Comparison of ENCODE assay signal across 28 cellular contexts in the genomic region with DNA sequence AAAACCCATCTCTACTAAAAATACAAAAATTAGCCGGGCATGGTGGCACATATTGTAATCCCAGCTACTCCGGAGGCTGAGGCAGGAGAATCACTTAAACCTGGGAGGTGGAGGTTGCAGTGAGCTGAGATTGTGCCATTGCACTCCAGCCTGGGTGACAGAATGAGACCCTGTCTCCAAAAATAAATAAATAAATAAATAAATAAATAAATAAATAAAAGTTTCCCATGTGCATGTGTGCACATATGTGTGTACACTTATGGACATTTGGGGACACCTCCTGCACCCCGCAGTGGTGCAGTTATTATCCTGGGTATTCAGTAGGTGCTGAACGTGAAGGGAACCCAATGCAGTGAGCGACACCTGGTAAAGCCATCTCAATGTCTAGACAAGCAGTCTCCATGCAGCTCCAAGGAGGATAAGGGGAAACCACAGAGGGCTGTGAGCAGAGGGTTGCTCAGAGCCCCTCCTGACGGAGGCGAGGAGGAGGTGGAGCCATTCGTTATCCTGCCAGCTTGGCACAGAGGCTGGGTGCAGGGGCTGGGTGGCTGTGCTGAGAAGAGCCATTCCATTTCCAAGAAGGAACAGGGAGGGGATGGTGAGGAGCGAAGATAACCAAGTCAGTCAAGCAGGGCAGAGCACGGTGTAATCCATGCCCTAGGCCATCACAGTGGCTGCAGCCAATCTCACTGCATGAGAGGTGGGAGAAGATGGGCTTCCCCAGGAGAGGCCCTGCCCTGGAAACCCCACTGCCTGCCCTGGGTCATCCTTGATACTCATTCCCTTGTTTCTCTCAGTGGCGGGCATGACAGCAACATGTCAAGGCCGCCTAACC. TPM values are rescaled to one million over a fixed set of nuclear protein-coding genes. Genes with fewer than 3 reads are reported as not detected.
DNase-seq lines count a peak whose midpoint lies in the region; ATAC-seq, FAIRE-seq and TF ChIP-seq lines count a peak whose summit lies in the region.
"Had no signal": no experiment of that assay in that cellular context is flagged by ENCODE, and none has a peak within 500 bp of the region (broad histone marks: within the 10 kb centered on the region; RNA-seq: fewer than 3 reads in every experiment).

No MANE protein-coding gene starts in this region.

- H3K9me3 Mint-ChIP-seq in activated CD8-positive, alpha-beta T cell treated with anti-CD3 and anti-CD28 coated beads for 36 hours: no peaks in the 10 kb centered on the region
- no peaks in the 10 kb centered on the region for H3K9me3 Mint-ChIP-seq in activated CD8-positive, alpha-beta T cell treated with anti-CD3 and anti-CD28 coated beads, Interleukin-2, amount 10 ng/mL, durations not matched to agents 7 days and 5 days (ENCODE audit: insufficient read depth)
- H3K9me3 Mint-ChIP-seq in WTC11: no peaks in the 10 kb centered on the region
- H3K9me3 Mint-ChIP-seq: natural killer cell had no signal

- no peak overlapping the region for H2BK15ac ChIP-seq in neuronal stem cell (ENCODE audit: low read length)

- no peaks in the 10 kb centered on the region for H3K79me1 ChIP-seq in neuronal stem cell (ENCODE audit: low read depth, low read length)

- H3K27ac Mint-ChIP-seq in activated CD8-positive, alpha-beta T cell treated with anti-CD3 and anti-CD28 coated beads for 36 hours: peak overlapping the region; percentile 61
- no peak overlapping the region for H3K27ac Mint-ChIP-seq in activated CD8-positive, alpha-beta T cell treated with anti-CD3 and anti-CD28 coated beads, Interleukin-2, amount 10 ng/mL, durations not matched to agents 7 days and 5 days
- H3K27ac Mint-ChIP-seq in WTC11: peak overlapping the region; percentile 98
- H3K27ac Mint-ChIP-seq: natural killer cell had no signal

- H2BK12ac ChIP-seq in neuronal stem cell (ENCODE audit: low read length): no peak overlapping the region

- no peak overlapping the region for H2AFZ ChIP-seq in neuronal stem cell (ENCODE audit: low read length)

- CTCF ChIA-PET in activated CD8-positive, alpha-beta T cell treated with anti-CD3 and anti-CD28 coated beads for 36 hours (lab: Charles Lee): no interaction called here
- CTCF ChIA-PET in activated CD8-positive, alpha-beta T cell treated with anti-CD3 and anti-CD28 coated beads, Interleukin-2, amount 10 ng/mL, durations not matched to agents 7 days and 5 days (lab: Charles Lee): interaction anchor here (0.9 kb wide), 1 partner anchor 66 kb away, joined by 3 read pairs; no protein-coding TSS in a partner anchor
- CTCF ChIA-PET in HEK293 (lab: Yijun Ruan, JAX): no interaction called here
- CTCF ChIA-PET in WTC11 (lab: Charles Lee): no interaction called here

- no peak overlapping the region for H3K9ac ChIP-seq in neuronal stem cell (ENCODE audit: low read depth, low read length, poor library complexity)
- H3K9ac ChIP-seq: BLaER1 had no signal

- H2BK5ac ChIP-seq in neuronal stem cell (ENCODE audit: low read length): no peak overlapping the region

- H2BK120ac ChIP-seq in neuronal stem cell (ENCODE audit: low read depth, low read length): no peak overlapping the region

- no peak overlapping the region for H3K27ac ChIP-seq in HEK293 (ENCODE audit: extremely low read depth, low read depth, low read length)
- no peak overlapping the region for H3K27ac ChIP-seq in neuronal stem cell (replicated peaks; ENCODE audit: low read length)
- no peak overlapping the region for H3K27ac ChIP-seq in pancreas
- H3K27ac ChIP-seq: BLaER1, esophagus squamous epithelium, gastroesophageal sphincter, ovary had no signal

- H3K18ac ChIP-seq in neuronal stem cell (ENCODE audit: low read length): no peak overlapping the region

- no CpG with 5 or more reads among the region's 12 CpGs for WGBS in neuronal stem cell (ENCODE audit: extremely low coverage in 2 of 2, insufficient read length in 2 of 2, insufficient replicate concordance in 1 of 2), 2 donors
- 89 to 91% methylated on average over 12 of the region's 12 CpGs for WGBS in pancreas, 2 donors

- H3K4me3 ChIP-seq in HEK293 (ENCODE audit: low read depth, low read length) (no peak overlapping the region), neuronal stem cell (ENCODE audit: low read length in 2 of 2) (peak overlapping the region in 1 of 2 donors; percentile 54), pancreas (no peak overlapping the region)
- H3K4me3 ChIP-seq: BLaER1, esophagus squamous epithelium, gastroesophageal sphincter, HAP-1, ovary, smooth muscle cell had no signal

- H3K4me1 ChIP-seq in HEK293 (ENCODE audit: control insufficient read depth, insufficient read depth, low read length) (no peaks in the 10 kb centered on the region), neuronal stem cell (ENCODE audit: control insufficient read depth in 2 of 2, insufficient read depth in 1 of 2, low read depth in 1 of 2, low read length in 2 of 2) (peaks cover 6% of the 10 kb centered on the region in 2 donors), pancreas (no peaks in the 10 kb centered on the region)
- H3K4me1 ChIP-seq: BLaER1, esophagus squamous epithelium, gastroesophageal sphincter had no signal

- no peak overlapping the region for H3K23ac ChIP-seq in neuronal stem cell (ENCODE audit: low read depth, low read length, poor library complexity)

- intact Hi-C loops in activated CD8-positive, alpha-beta T cell treated with anti-CD3 and anti-CD28 coated beads for 36 hours (cut with micrococcal nuclease): no loop called here
- intact Hi-C loops in pancreas (cut with DNase I): no loop called here

- H3K4me2 ChIP-seq in neuronal stem cell (ENCODE audit: insufficient read depth, low read length, poor library complexity, severe bottlenecking): no peak overlapping the region
- H3K4me2 ChIP-seq: BLaER1, smooth muscle cell had no signal

- H3K4ac ChIP-seq in neuronal stem cell (ENCODE audit: low read length): no peak overlapping the region

- peaks cover 12% of the 10 kb centered on the region for H3K4me1 Mint-ChIP-seq in activated CD8-positive, alpha-beta T cell treated with anti-CD3 and anti-CD28 coated beads for 36 hours (ENCODE audit: low read depth)
- peaks cover 33% of the 10 kb centered on the region for H3K4me1 Mint-ChIP-seq in activated CD8-positive, alpha-beta T cell treated with anti-CD3 and anti-CD28 coated beads, Interleukin-2, amount 10 ng/mL, durations not matched to agents 7 days and 5 days (ENCODE audit: low read depth)
- peaks cover 12% of the 10 kb centered on the region for H3K4me1 Mint-ChIP-seq in WTC11

- POLR2A ChIA-PET in activated CD8-positive, alpha-beta T cell treated with anti-CD3 and anti-CD28 coated beads for 36 hours (lab: Charles Lee): no interaction called here
- POLR2A ChIA-PET in activated CD8-positive, alpha-beta T cell treated with anti-CD3 and anti-CD28 coated beads, Interleukin-2, amount 10 ng/mL, durations not matched to agents 7 days and 5 days (lab: Charles Lee): no interaction called here
- POLR2A ChIA-PET in HEK293 (lab: Yijun Ruan, JAX) (no interaction called here), WTC11 (lab: Charles Lee) (interaction anchor here (0.7 kb wide), 1 partner anchor 836 kb away, joined by 4 read pairs; no protein-coding TSS in a partner anchor)

- peaks cover 20% of the 10 kb centered on the region for H3K36me3 Mint-ChIP-seq in activated CD8-positive, alpha-beta T cell treated with anti-CD3 and anti-CD28 coated beads for 36 hours (ENCODE audit: low read depth)
- H3K36me3 Mint-ChIP-seq in activated CD8-positive, alpha-beta T cell treated with anti-CD3 and anti-CD28 coated beads, Interleukin-2, amount 10 ng/mL, durations not matched to agents 7 days and 5 days (ENCODE audit: low read depth): peaks cover 26% of the 10 kb centered on the region
- H3K36me3 Mint-ChIP-seq in WTC11: peaks cover 13% of the 10 kb centered on the region
- H3K36me3 Mint-ChIP-seq: natural killer cell had no signal

- no peak overlapping the region for H3K4me3 Mint-ChIP-seq in activated CD8-positive, alpha-beta T cell treated with anti-CD3 and anti-CD28 coated beads for 36 hours
- no peak overlapping the region for H3K4me3 Mint-ChIP-seq in activated CD8-positive, alpha-beta T cell treated with anti-CD3 and anti-CD28 coated beads, Interleukin-2, amount 10 ng/mL, durations not matched to agents 7 days and 5 days
- no peak overlapping the region for H3K4me3 Mint-ChIP-seq in WTC11
- H3K4me3 Mint-ChIP-seq: natural killer cell had no signal

- TF ChIP-seq CTCF in activated CD8-positive, alpha-beta T cell treated with anti-CD3 and anti-CD28 coated beads for 36 hours (IDR thresholded peaks at IDR 0.05): no peak
- no peak for TF ChIP-seq CTCF in HEK293 (tag by site-specific recombination; IDR thresholded peaks at IDR 0.05)
- TF ChIP-seq CTCF in WTC11 (IDR thresholded peaks at IDR 0.05): no peak
- no peak for TF ChIP-seq CTCF in pancreas (IDR thresholded peaks at IDR 0.05)

- ATAC-seq in activated CD8-positive, alpha-beta T cell treated with anti-CD3 and anti-CD28 coated beads for 36 hours: no peak
- no peak for ATAC-seq in activated CD8-positive, alpha-beta T cell treated with anti-CD3 and anti-CD28 coated beads, Interleukin-2, amount 10 ng/mL, durations not matched to agents 7 days and 5 days
- peak; percentile 55 for ATAC-seq in WTC11
- ATAC-seq in pancreas: no peak
- no peak for ATAC-seq in GM18861 (IDR thresholded peaks at IDR 0.05; ENCODE audit: unreplicated experiment)
- ATAC-seq: gastroesophageal sphincter, natural killer cell had no signal

- no peaks in the 10 kb centered on the region for H3K27me3 Mint-ChIP-seq in activated CD8-positive, alpha-beta T cell treated with anti-CD3 and anti-CD28 coated beads for 36 hours
- H3K27me3 Mint-ChIP-seq in activated CD8-positive, alpha-beta T cell treated with anti-CD3 and anti-CD28 coated beads, Interleukin-2, amount 10 ng/mL, durations not matched to agents 7 days and 5 days (ENCODE audit: low read depth): no peaks in the 10 kb centered on the region
- no peaks in the 10 kb centered on the region; the same call in 1 of the 2 replicates for H3K27me3 Mint-ChIP-seq in WTC11 (ENCODE audit: low read depth)

- peak overlapping the region; percentile 4 for H4K8ac ChIP-seq in neuronal stem cell (ENCODE audit: low read depth, low read length)

- H3K14ac ChIP-seq in neuronal stem cell (ENCODE audit: low read length): no peak overlapping the region

- H4K91ac ChIP-seq in neuronal stem cell (ENCODE audit: low read depth, low read length, poor library complexity): no peak overlapping the region

- H2AK5ac ChIP-seq in neuronal stem cell (ENCODE audit: low read depth, low read length): no peak overlapping the region

- H3K36me3 ChIP-seq in HEK293 (ENCODE audit: control insufficient read depth in 2 of 2, insufficient read depth in 1 of 2, low read length in 2 of 2) (peaks cover 0 to 22% of the 10 kb centered on the region in 2 experiments; a peak in 1 of 3 replicates), neuronal stem cell (replicated peaks in 1 of 2; ENCODE audit: control insufficient read depth in 2 of 2, insufficient read depth in 2 of 2, low read length in 2 of 2) (peaks cover 10 to 16% of the 10 kb centered on the region in 2 donors), pancreas (no peaks in the 10 kb centered on the region)
- H3K36me3 ChIP-seq: HAP-1, ovary had no signal

- DNase-seq in activated CD8-positive, alpha-beta T cell treated with anti-CD3 and anti-CD28 coated beads for 36 hours: no peak
- no peak for DNase-seq in activated CD8-positive, alpha-beta T cell treated with anti-CD3 and anti-CD28 coated beads, Interleukin-2, amount 10 ng/mL, durations not matched to agents 7 days and 5 days
- DNase-seq in WTC11 (ENCODE audit: low spot score): no peak
- DNase-seq in neuronal stem cell (ENCODE audit: low spot score): no peak
- no peak for DNase-seq in pancreas
- DNase-seq in NCI-H1694 (lab: John Stamatoyannopoulos, UW): no peak
- DNase-seq: activated CD4-positive, CD25-positive, alpha-beta regulatory T cell treated with anti-CD3 and anti-CD28 coated beads, Interleukin-2, amount 50 U/mL, for 72 hours; activated effector memory CD4-positive, alpha-beta T cell treated with anti-CD3 and anti-CD28 coated beads, Interleukin-2, amount 50 U/mL, for 16 hours; amniotic stem cell; esophagus squamous epithelium; hypothalamus; midbrain; natural killer cell; NCI-H1930; NCI-H774; ovary; stimulated activated CD4-positive, alpha-beta T cell treated with anti-CD3 and anti-CD28 coated beads, Interleukin-2, amount 100 ng/mL, for 24 hours had no signal

- no peaks in the 10 kb centered on the region for H3K9me3 ChIP-seq in HEK293 (ENCODE audit: control insufficient read depth, insufficient read depth, low read depth, low read length)
- H3K9me3 ChIP-seq in neuronal stem cell (replicated peaks in 1 of 2; ENCODE audit: control insufficient read depth in 2 of 2, insufficient read depth in 1 of 2, low read depth in 1 of 2, low read length in 2 of 2): no peaks in the 10 kb centered on the region
- H3K9me3 ChIP-seq in pancreas: no peaks in the 10 kb centered on the region
- H3K9me3 ChIP-seq: BLaER1, esophagus squamous epithelium, gastroesophageal sphincter, HAP-1, ovary had no signal

- no peak for FAIRE-seq in pancreas (lab: Jason Lieb, UNC)
- FAIRE-seq: bronchial epithelial cell, colon, GM12891, islet of Langerhans, urothelium cell line had no signal

- H3K27me3 ChIP-seq in neuronal stem cell (ENCODE audit: control insufficient read depth in 3 of 3, insufficient read depth in 3 of 3, low read depth in 1 of 3, low read length in 3 of 3) (no peaks in the 10 kb centered on the region), pancreas (no peaks in the 10 kb centered on the region)
- H3K27me3 ChIP-seq: BLaER1, esophagus squamous epithelium, gastroesophageal sphincter, ovary had no signal

RNA-seq across cellular contexts. Expression of a gene that starts 25.6 kb away (rescaled TPM):
- total RNA-seq in activated CD8-positive, alpha-beta T cell treated with anti-CD3 and anti-CD28 coated beads for 36 hours: 10 to 100 TPM; 24.0 to 26.2 TPM
- 10 to 100 TPM; 30.8 to 33.7 TPM for total RNA-seq in activated CD8-positive, alpha-beta T cell treated with anti-CD3 and anti-CD28 coated beads, Interleukin-2, amount 10 ng/mL, durations not matched to agents 7 days and 5 days
- 20.8 to 21.6 TPM (median 20.8 TPM) in 3 replicates for total RNA-seq in WTC11 (2021)
- 12.6 TPM for polyA plus RNA-seq in neuronal stem cell (2013, experiment 1 of 2)
- polyA plus RNA-seq in neuronal stem cell (2013, experiment 2 of 2): 12.6 TPM
- total RNA-seq in pancreas: 10 to 100 TPM in 2 of 6 donors, 1 to 10 TPM in 4; 6.9 to 13.9 (median 8.7) TPM
- polyA plus RNA-seq in pancreas: 1 to 10 TPM; 3.7 to 6.6 TPM

RNA-seq across cellular contexts. Expression of a gene that starts 36.3 kb away (rescaled TPM):
- 10 to 100 TPM; 34.7 to 36.8 TPM for total RNA-seq in activated CD8-positive, alpha-beta T cell treated with anti-CD3 and anti-CD28 coated beads for 36 hours
- 10 to 100 TPM; 55.9 to 57.5 TPM for total RNA-seq in activated CD8-positive, alpha-beta T cell treated with anti-CD3 and anti-CD28 coated beads, Interleukin-2, amount 10 ng/mL, durations not matched to agents 7 days and 5 days
- 63.1 to 66.7 TPM (median 65.0 TPM) in 3 replicates for total RNA-seq in WTC11 (2021)
- 18.5 TPM for polyA plus RNA-seq in neuronal stem cell (2013, experiment 1 of 2)
- polyA plus RNA-seq in neuronal stem cell (2013, experiment 2 of 2): 18.1 TPM
- 10 to 100 TPM; 11.9 to 22.6 (median 15.8) TPM for total RNA-seq in pancreas
- 10 to 100 TPM; 14.1 to 16.7 TPM for polyA plus RNA-seq in pancreas
